9 cellular contexts compared by ENCODE assay signal in the genomic region with DNA sequence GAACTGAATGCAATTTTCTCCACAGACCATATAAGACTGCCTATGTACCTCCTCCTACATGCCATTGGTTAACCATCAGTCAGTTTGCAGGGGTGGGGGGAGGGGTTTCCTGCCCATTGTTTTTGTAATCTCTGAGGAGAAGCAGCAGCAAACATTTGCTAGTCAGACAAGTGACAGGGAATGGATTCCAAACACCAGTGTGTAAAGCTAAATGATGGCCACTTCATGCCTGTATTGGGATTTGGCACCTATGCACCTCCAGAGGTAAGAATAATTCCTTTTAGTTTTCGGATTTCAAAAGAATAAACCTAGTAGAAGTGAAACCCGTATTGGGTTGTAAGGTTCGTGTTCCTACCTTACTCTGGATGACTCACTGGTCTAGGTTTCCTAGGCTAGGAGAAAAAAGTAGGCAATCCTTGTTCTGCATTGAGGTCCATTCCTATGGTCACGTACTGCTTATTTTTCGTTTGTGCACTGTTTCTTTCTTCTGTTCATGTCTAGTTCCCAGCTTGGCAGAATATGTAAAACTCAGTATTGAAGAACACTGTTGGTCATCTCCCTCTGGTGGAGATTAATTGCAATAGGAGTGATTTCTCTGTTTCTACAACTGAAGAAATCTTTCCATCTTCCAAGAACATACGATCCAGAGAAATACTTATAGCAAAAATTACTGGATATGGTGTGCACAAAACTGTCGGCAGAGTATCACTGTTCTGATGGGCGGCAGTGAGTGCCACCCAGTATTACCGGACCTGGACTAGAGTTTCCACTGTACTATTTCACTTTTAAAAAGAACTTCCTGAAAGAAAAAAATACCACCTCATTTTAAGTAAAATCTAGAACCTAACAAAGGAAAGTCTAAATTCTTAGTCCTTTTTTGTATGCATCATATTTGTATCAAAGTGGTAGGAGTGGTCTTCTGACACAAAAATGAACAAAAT. TPM values are rescaled to one million over a fixed set of nuclear protein-coding genes. Genes with fewer than 3 reads are reported as not detected.
DNase-seq lines count a peak whose midpoint lies in the region; ATAC-seq and TF ChIP-seq lines count a peak whose summit lies in the region.
"Had no signal": no experiment of that assay in that cellular context is flagged by ENCODE, and none has a peak within 500 bp of the region (broad histone marks: within the 10 kb centered on the region; RNA-seq: fewer than 3 reads in every experiment).

AKR1C3 (plus strand) TSS at position 150 of the 941 bp plus-strand sequence; CDS start at position 181, 31 bp downstream.

- TF ChIP-seq RAD21 in Ishikawa (IDR thresholded peaks at IDR 0.05; ENCODE audit: low read depth): peak; percentile 64

- H3K4me3 ChIP-seq in fibroblast of pulmonary artery (replicated peaks; ENCODE audit: low read depth, low read length): peak within 1 kb of the TSS; percentile 68

- peaks cover 45 to 52% of the 10 kb centered on the region in 2 donors for H3K4me1 Mint-ChIP-seq in natural killer cell

- no peaks in the 10 kb centered on the region for H3K36me3 Mint-ChIP-seq in natural killer cell

- intact Hi-C loops in natural killer cell (cut with micrococcal nuclease): loop anchor here (2.0 to 5.0 kb wide), 3 partner anchors 188 to 248 kb away; no protein-coding TSS in a partner anchor

- H3K4me3 Mint-ChIP-seq in natural killer cell: peak within 1 kb of the TSS; percentile 98

- peak within 1 kb of the TSS; percentile 94 for H3K27ac ChIP-seq in VCaP

- H3K27me3 Mint-ChIP-seq in natural killer cell (ENCODE audit: low read depth in 2 of 2): peaks cover 1 to 3% of the 10 kb centered on the region in 2 donors

- ATAC-seq in natural killer cell: peak; percentile 73 to 84 (median 81)
- no peak for ATAC-seq in GM21529 (IDR thresholded peaks at IDR 0.05; ENCODE audit: unreplicated experiment)
- no peak for ATAC-seq in GM19328 (IDR thresholded peaks at IDR 0.05; ENCODE audit: unreplicated experiment)

- TF ChIP-seq EP300 in Ishikawa (IDR thresholded peaks at IDR 0.05; ENCODE audit: borderline replicate concordance): no peak

- TF ChIP-seq CTCF in VCaP (conservative IDR thresholded peaks at IDR 0.05) (peak; percentile 79), fibroblast of pulmonary artery (IDR thresholded peaks at IDR 0.05; ENCODE audit: low read length, missing control alignments) (peak; percentile 73), natural killer cell (IDR thresholded peaks at IDR 0.05) (peak; percentile 69)

- H3K27ac Mint-ChIP-seq in natural killer cell: peak within 1 kb of the TSS; percentile 89 to 94

- peak; percentile 94 for DNase-seq in Caki2 (ENCODE audit: low read depth)
- DNase-seq in fibroblast of pulmonary artery (ENCODE audit: low read depth): peak; percentile 89
- no peak for DNase-seq in natural killer cell
- no peak for DNase-seq in NCI-H2227 (lab: John Stamatoyannopoulos, UW; ENCODE audit: unreplicated experiment)

- in situ Hi-C loops in Caki2 (cut with HindIII; ENCODE audit: low pct_unique_long_range_greater_than_20kb, low sequenced_read_pairs): loop anchor here (10.0 kb wide), 1 partner anchor 70 kb away; no protein-coding TSS in a partner anchor

- no peaks in the 10 kb centered on the region for H3K9me3 Mint-ChIP-seq in natural killer cell

TF ChIP-seq in Ishikawa, 13 proteins besides CTCF, POLR2A, EP300 and RAD21:
- TF ChIP-seq TAF1 (IDR thresholded peaks at IDR 0.05; ENCODE audit: low read depth) (no peak), YY1 (IDR thresholded peaks at IDR 0.05; ENCODE audit: low read depth) (no peak), TEAD4 (IDR thresholded peaks at IDR 0.05) (no peak), CREB1 (IDR thresholded peaks at IDR 0.05; ENCODE audit: low read depth) (no peak), EGR1 (IDR thresholded peaks at IDR 0.05) (no peak), NFIC (IDR thresholded peaks at IDR 0.05) (no peak), ZBTB7A (IDR thresholded peaks at IDR 0.05; ENCODE audit: low read depth) (no peak), FOXM1 (IDR thresholded peaks at IDR 0.05; ENCODE audit: borderline replicate concordance, low read depth) (no peak), CEBPB (IDR thresholded peaks at IDR 0.05) (no peak), TCF12 (IDR thresholded peaks at IDR 0.05; ENCODE audit: low read depth) (no peak)
- TF ChIP-seq, protein P1, sequence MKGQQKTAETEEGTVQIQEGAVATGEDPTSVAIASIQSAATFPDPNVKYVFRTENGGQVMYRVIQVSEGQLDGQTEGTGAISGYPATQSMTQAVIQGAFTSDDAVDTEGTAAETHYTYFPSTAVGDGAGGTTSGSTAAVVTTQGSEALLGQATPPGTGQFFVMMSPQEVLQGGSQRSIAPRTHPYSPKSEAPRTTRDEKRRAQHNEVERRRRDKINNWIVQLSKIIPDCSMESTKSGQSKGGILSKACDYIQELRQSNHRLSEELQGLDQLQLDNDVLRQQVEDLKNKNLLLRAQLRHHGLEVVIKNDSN (IDR thresholded peaks at IDR 0.05): no peak
- TF ChIP-seq, protein P2, sequence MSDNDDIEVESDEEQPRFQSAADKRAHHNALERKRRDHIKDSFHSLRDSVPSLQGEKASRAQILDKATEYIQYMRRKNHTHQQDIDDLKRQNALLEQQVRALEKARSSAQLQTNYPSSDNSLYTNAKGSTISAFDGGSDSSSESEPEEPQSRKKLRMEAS (IDR thresholded peaks at IDR 0.05): no peak
- TF ChIP-seq, protein P3, sequence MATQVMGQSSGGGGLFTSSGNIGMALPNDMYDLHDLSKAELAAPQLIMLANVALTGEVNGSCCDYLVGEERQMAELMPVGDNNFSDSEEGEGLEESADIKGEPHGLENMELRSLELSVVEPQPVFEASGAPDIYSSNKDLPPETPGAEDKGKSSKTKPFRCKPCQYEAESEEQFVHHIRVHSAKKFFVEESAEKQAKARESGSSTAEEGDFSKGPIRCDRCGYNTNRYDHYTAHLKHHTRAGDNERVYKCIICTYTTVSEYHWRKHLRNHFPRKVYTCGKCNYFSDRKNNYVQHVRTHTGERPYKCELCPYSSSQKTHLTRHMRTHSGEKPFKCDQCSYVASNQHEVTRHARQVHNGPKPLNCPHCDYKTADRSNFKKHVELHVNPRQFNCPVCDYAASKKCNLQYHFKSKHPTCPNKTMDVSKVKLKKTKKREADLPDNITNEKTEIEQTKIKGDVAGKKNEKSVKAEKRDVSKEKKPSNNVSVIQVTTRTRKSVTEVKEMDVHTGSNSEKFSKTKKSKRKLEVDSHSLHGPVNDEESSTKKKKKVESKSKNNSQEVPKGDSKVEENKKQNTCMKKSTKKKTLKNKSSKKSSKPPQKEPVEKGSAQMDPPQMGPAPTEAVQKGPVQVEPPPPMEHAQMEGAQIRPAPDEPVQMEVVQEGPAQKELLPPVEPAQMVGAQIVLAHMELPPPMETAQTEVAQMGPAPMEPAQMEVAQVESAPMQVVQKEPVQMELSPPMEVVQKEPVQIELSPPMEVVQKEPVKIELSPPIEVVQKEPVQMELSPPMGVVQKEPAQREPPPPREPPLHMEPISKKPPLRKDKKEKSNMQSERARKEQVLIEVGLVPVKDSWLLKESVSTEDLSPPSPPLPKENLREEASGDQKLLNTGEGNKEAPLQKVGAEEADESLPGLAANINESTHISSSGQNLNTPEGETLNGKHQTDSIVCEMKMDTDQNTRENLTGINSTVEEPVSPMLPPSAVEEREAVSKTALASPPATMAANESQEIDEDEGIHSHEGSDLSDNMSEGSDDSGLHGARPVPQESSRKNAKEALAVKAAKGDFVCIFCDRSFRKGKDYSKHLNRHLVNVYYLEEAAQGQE (IDR thresholded peaks at IDR 0.05; ENCODE audit: low read depth): no peak
TF ChIP-seq in Ishikawa: peak in this region for 0.

RNA-seq across cellular contexts. Expression of gene AKR1C3, which starts in this region (rescaled TPM):
- 3,253 and 3,825 TPM in 2 replicates for total RNA-seq in Caki2 (2014; rRNA removed; shearing (Covaris generic); ENCODE audit: low replicate concordance)
- total RNA-seq in natural killer cell: 100 to 1,000 TPM in 2 of 3 donors, 10 to 100 TPM in 1; 77.5 to 140 (median 137) TPM
- total RNA-seq: activated CD8-positive, alpha-beta memory T cell treated with anti-CD3 and anti-CD28 coated beads for 36 hours had no signal

Comparison
In these comparisons a context has a peak if more than half of its experiments do, and no peak if none do; other contexts are left out.
1. RNA of gene AKR1C3 (total RNA-seq): 3,253 to 3,825 TPM in Caki2; 77.5 to 140 TPM in natural killer cell; every median in the first group is over 10 times any median in the second.
2. DNase-seq: peak in Caki2 (single experiment) and fibroblast of pulmonary artery (single experiment); none in natural killer cell (single experiment) and NCI-H2227 (single experiment).
3. ATAC-seq: peak in natural killer cell (3 of 3); none in GM21529 (single experiment) and GM19328 (single experiment).
4. Peak in every context shown above with its lines, with median percentiles within 50 percentile points of each other: CTCF ChIP-seq.